ENCODE assay signal across 15 cellular contexts in genomic region chr3:4314688-4315087, GRCh38. TPM values are rescaled to one million over a fixed set of nuclear protein-coding genes. Genes with fewer than 3 reads are reported as not detected.
DNase-seq lines count a peak whose midpoint lies in the region; ATAC-seq and TF ChIP-seq lines count a peak whose summit lies in the region.
"Had no signal": no experiment of that assay in that cellular context is flagged by ENCODE, and none has a peak within 500 bp of the region (broad histone marks: within the 10 kb centered on the region; RNA-seq: fewer than 3 reads in every experiment).

No MANE protein-coding gene starts in this region.

- POLR2A ChIA-PET in RWPE1 (lab: Yijun Ruan, JAX; ENCODE audit: low non-redundant PET), result no interaction called here

- TF ChIP-seq CTCF in natural killer cell (IDR thresholded peaks at IDR 0.05) (peak; percentile 28), RWPE1 (conservative IDR thresholded peaks at IDR 0.05; ENCODE audit: low read depth) (peak; percentile 24), fibroblast of the aortic adventitia (IDR thresholded peaks at IDR 0.05; ENCODE audit: insufficient read depth, low read length) (peak; percentile 45), GM13976 (IDR thresholded peaks at IDR 0.05; ENCODE audit: borderline replicate concordance, control extremely low read depth, extremely low read depth, insufficient read depth, missing control alignments) (no peak)

- DNase-seq in natural killer cell, result no peak
- DNase-seq in natural killer cell treated with Interleukin-12 subunit alpha and Interleukin-12 subunit beta and Interleukin-15 and Interleukin-18, amount 100 ng/mL, for 72 hours (ENCODE audit: low spot score), result no peak
- no peak for DNase-seq in RWPE1 (ENCODE audit: low spot score)
- peak; percentile 9 for DNase-seq in fibroblast of the aortic adventitia (ENCODE audit: low read depth)
- DNase-seq in activated T-cell treated with anti-CD3 and anti-CD28 coated beads, Interleukin-2, amount 50 U/mL, for 48 hours, result no peak
- no peak for DNase-seq in GM13976 (ENCODE audit: low spot score)
- no peak for DNase-seq in activated CD4-positive, alpha-beta T cell treated with anti-CD3 and anti-CD28 coated beads, Interleukin-2, amount 50 U/mL, for 48 hours
- DNase-seq: activated effector memory CD4-positive, alpha-beta T cell treated with Interleukin-2 at 50 U/mL for 16 hours; cortex of kidney; KBM-7; mesenchymal stem cell; SJCRH30 had no signal

- peaks cover 6% of the 10 kb centered on the region for H3K36me3 Mint-ChIP-seq in natural killer cell
- peaks cover 4% of the 10 kb centered on the region for H3K36me3 Mint-ChIP-seq in natural killer cell treated with Interleukin-12 subunit alpha and Interleukin-12 subunit beta and Interleukin-15 and Interleukin-18, amount 100 ng/mL, for 72 hours

- intact Hi-C loops in natural killer cell (cut with micrococcal nuclease), result no loop called here

- in situ Hi-C loops in GM13976 (cut with MboI; ENCODE audit: low sequenced_read_pairs, unreplicated experiment), result no loop called here

- no peaks in the 10 kb centered on the region for H3K27me3 Mint-ChIP-seq in natural killer cell (ENCODE audit: low read depth in 2 of 2)
- H3K27me3 Mint-ChIP-seq in natural killer cell treated with Interleukin-12 subunit alpha and Interleukin-12 subunit beta and Interleukin-15 and Interleukin-18, amount 100 ng/mL, for 72 hours, result no peaks in the 10 kb centered on the region

- H3K9me3 Mint-ChIP-seq in natural killer cell, result no peaks in the 10 kb centered on the region
- no peaks in the 10 kb centered on the region for H3K9me3 Mint-ChIP-seq in natural killer cell treated with Interleukin-12 subunit alpha and Interleukin-12 subunit beta and Interleukin-15 and Interleukin-18, amount 100 ng/mL, for 72 hours

- H3K27ac Mint-ChIP-seq in natural killer cell, result no peak overlapping the region
- H3K27ac Mint-ChIP-seq in natural killer cell treated with Interleukin-12 subunit alpha and Interleukin-12 subunit beta and Interleukin-15 and Interleukin-18, amount 100 ng/mL, for 72 hours, result no peak overlapping the region

- no peak overlapping the region for H3K4me3 ChIP-seq in fibroblast of the aortic adventitia (ENCODE audit: low read depth, low read length)
- H3K4me3 ChIP-seq: BLaER1 treated with 17β-estradiol and CSF1 and Interleukin-3, amounts not matched to agents 10 nM and 100 nM; SJCRH30; suprapubic skin had no signal

- no peak overlapping the region for H3K4me3 Mint-ChIP-seq in natural killer cell
- H3K4me3 Mint-ChIP-seq in natural killer cell treated with Interleukin-12 subunit alpha and Interleukin-12 subunit beta and Interleukin-15 and Interleukin-18, amount 100 ng/mL, for 72 hours, result no peak overlapping the region

- CTCF ChIA-PET in RWPE1 (lab: Yijun Ruan, JAX), result interaction anchor here (1.5 kb wide), 1 partner anchor 9 kb away, joined by 6 read pairs; no protein-coding TSS in a partner anchor

- H3K4me1 Mint-ChIP-seq in natural killer cell, result peaks cover 8 to 14% of the 10 kb centered on the region in 2 donors
- peaks cover 0 to 2% of the 10 kb centered on the region in 2 donors for H3K4me1 Mint-ChIP-seq in natural killer cell treated with Interleukin-12 subunit alpha and Interleukin-12 subunit beta and Interleukin-15 and Interleukin-18, amount 100 ng/mL, for 72 hours (ENCODE audit: low read depth in 2 of 2)

- ATAC-seq in natural killer cell, result no peak
- no peak for ATAC-seq in natural killer cell treated with Interleukin-12 subunit alpha and Interleukin-12 subunit beta and Interleukin-15 and Interleukin-18, amount 100 ng/mL, for 72 hours
- ATAC-seq in GM19455 (IDR thresholded peaks at IDR 0.05; ENCODE audit: unreplicated experiment), result no peak

- no peak overlapping the region for H3K27ac ChIP-seq in RWPE1
- H3K27ac ChIP-seq: BLaER1 treated with 17β-estradiol and CSF1 and Interleukin-3, amounts not matched to agents 10 nM and 100 nM; SJCRH30; suprapubic skin had no signal

RNA-seq across cellular contexts. Expression of gene SETMAR, which starts 11.5 kb away (rescaled TPM):
- total RNA-seq in natural killer cell (1 to 10 TPM; 4.8 to 9.3 (median 6.4) TPM), fibroblast of the aortic adventitia (ENCODE audit: low replicate concordance) (12.6 and 25.4 TPM in 2 replicates)
- total RNA-seq in natural killer cell treated with Interleukin-12 subunit alpha and Interleukin-12 subunit beta and Interleukin-15 and Interleukin-18, amount 100 ng/mL, for 72 hours, result 10 to 100 TPM; 12.3 to 17.2 TPM
